In the genomic region with DNA sequence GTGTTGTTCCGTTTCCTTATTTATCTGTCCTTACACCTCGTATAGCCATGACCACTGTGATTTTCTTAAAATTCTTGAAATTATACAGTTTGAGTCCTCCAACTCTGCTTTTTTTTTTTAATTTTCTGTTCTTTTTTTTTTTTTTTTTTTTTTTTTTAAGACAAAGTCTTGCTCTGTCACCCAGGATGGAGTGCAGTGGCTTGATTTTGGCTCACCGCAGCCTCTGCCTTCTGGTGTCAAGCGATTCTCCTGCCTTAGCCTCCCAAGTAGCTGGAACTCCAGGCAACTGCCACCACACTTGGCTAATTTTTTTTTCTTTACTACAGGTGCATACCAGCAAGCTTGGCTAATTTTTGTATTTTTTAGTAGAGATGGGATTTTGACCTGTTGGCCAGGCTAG, we compare ENCODE assay signal across 27 cellular contexts.
"Had no signal": no experiment of that assay in that cellular context is flagged by ENCODE, and none has a peak within 500 bp of the region (broad histone marks: within the 10 kb centered on the region; RNA-seq: fewer than 3 reads in every experiment).

No MANE protein-coding gene starts in this region.

- H3K9me3 ChIP-seq: ovary, psoas muscle, right lobe of liver, sigmoid colon, stomach, thoracic aorta, thyroid gland, tibial nerve, upper lobe of left lung, vagina had no signal

- ATAC-seq: natural killer cell; psoas muscle; right cardiac atrium; right lobe of liver; stimulated activated effector memory CD8-positive, alpha-beta T cell treated with anti-CD3 and anti-CD28 coated beads, Interleukin-12 subunit alpha, Interleukin-12 subunit beta, amount 100 ng/mL, for 72 hours; stimulated activated naive B cell treated with anti-CD40 and anti-IgM and Interleukin-4, amounts not matched to agents 10 μg/mL and 1 μg/mL and 100 μg/mL, for 72 hours had no signal

- H3K4me1 ChIP-seq: neural progenitor cell, parathyroid adenoma, psoas muscle, sigmoid colon, thyroid gland, tibial nerve, upper lobe of left lung, vagina had no signal

- H3K27me3 ChIP-seq: neural progenitor cell, ovary, right lobe of liver, sigmoid colon, stomach, thyroid gland, tibial nerve, upper lobe of left lung, vagina had no signal

- H3K27me3 Mint-ChIP-seq: progenitor cell of endocrine pancreas; stimulated activated naive B cell treated with anti-CD40 and anti-IgM and Interleukin-4, amounts not matched to agents 10 μg/mL and 1 μg/mL and 100 μg/mL, for 72 hours; stimulated activated naive CD8-positive, alpha-beta T cell treated with anti-CD3 and anti-CD28 coated beads, Interleukin-15, Interleukin-2, amounts not matched to agents 100 ng/mL and 50 ng/mL, for 24 hours had no signal

- H3K4me1 Mint-ChIP-seq: natural killer cell, nephron, neural progenitor cell had no signal

- H3K79me2 ChIP-seq: parathyroid adenoma had no signal

- H3K36me3 ChIP-seq: neural progenitor cell, ovary had no signal

- H3K27ac ChIP-seq: neural progenitor cell, ovary, parathyroid adenoma, psoas muscle, right lobe of liver, sigmoid colon, stomach, thoracic aorta, thyroid gland, tibial nerve, upper lobe of left lung, vagina had no signal

- DNase-seq: natural killer cell; occipital lobe; ovary; posterior cingulate gyrus; psoas muscle; right cardiac atrium; right lobe of liver; sigmoid colon; small intestine; stimulated activated CD4-positive, alpha-beta T cell treated with anti-CD3 and anti-CD28 coated beads, Interleukin-15, amount 100 ng/mL, for 24 hours; stimulated activated CD4-positive, alpha-beta T cell treated with anti-CD3 and anti-CD28 coated beads, Interleukin-2, amount 100 ng/mL, for 24 hours; stimulated activated CD4-positive, alpha-beta T cell treated with anti-CD3 and anti-CD28 coated beads, Interleukin-2, amount 100 ng/mL, for 48 hours; stimulated activated CD4-positive, alpha-beta T cell treated with anti-CD3 and anti-CD28 coated beads, Interleukin-4, amount 100 ng/mL, for 24 hours; stimulated activated naive B cell treated with anti-CD40 and anti-IgM and Interleukin-4, amounts not matched to agents 10 μg/mL and 1 μg/mL and 100 μg/mL, for 72 hours; stimulated activated naive CD4-positive, alpha-beta T cell treated with Interleukin-2 at 50 U/mL for 16 hours; stomach; thyroid gland; upper lobe of left lung had no signal

- H3K4me2 ChIP-seq: neural progenitor cell had no signal

- H3K4me3 Mint-ChIP-seq: natural killer cell; nephron; neural progenitor cell; stimulated activated effector memory CD8-positive, alpha-beta T cell treated with anti-CD3 and anti-CD28 coated beads, Interleukin-12 subunit alpha, Interleukin-12 subunit beta, amount 100 ng/mL, for 72 hours; stimulated activated naive B cell treated with anti-CD40 and anti-IgM and Interleukin-4, amounts not matched to agents 10 μg/mL and 1 μg/mL and 100 μg/mL, for 72 hours; stimulated activated naive CD8-positive, alpha-beta T cell treated with anti-CD3 and anti-CD28 coated beads, Interleukin-15, Interleukin-2, amounts not matched to agents 100 ng/mL and 50 ng/mL, for 24 hours had no signal

- H3K36me3 Mint-ChIP-seq: natural killer cell had no signal

- H3K4me3 ChIP-seq: neural progenitor cell, ovary, psoas muscle, right lobe of liver, sigmoid colon, stomach, thoracic aorta, thyroid gland, tibial nerve, upper lobe of left lung, vagina had no signal

- H3K27ac Mint-ChIP-seq: nephron; neural progenitor cell; stimulated activated naive B cell treated with anti-CD40 and anti-IgM and Interleukin-4, amounts not matched to agents 10 μg/mL and 1 μg/mL and 100 μg/mL, for 72 hours; stimulated activated naive CD8-positive, alpha-beta T cell treated with anti-CD3 and anti-CD28 coated beads, Interleukin-15, Interleukin-2, amounts not matched to agents 100 ng/mL and 50 ng/mL, for 24 hours had no signal

- H2AFZ ChIP-seq: neural progenitor cell, parathyroid adenoma had no signal

- H3K9ac ChIP-seq: neural progenitor cell, parathyroid adenoma had no signal

- H3K9me3 Mint-ChIP-seq: natural killer cell; stimulated activated effector memory CD8-positive, alpha-beta T cell treated with anti-CD3 and anti-CD28 coated beads, Interleukin-12 subunit alpha, Interleukin-12 subunit beta, amount 100 ng/mL, for 72 hours; stimulated activated naive B cell treated with anti-CD40 and anti-IgM and Interleukin-4, amounts not matched to agents 10 μg/mL and 1 μg/mL and 100 μg/mL, for 72 hours; stimulated activated naive CD8-positive, alpha-beta T cell treated with anti-CD3 and anti-CD28 coated beads, Interleukin-15, Interleukin-2, amounts not matched to agents 100 ng/mL and 50 ng/mL, for 24 hours had no signal
